In the genomic region with DNA sequence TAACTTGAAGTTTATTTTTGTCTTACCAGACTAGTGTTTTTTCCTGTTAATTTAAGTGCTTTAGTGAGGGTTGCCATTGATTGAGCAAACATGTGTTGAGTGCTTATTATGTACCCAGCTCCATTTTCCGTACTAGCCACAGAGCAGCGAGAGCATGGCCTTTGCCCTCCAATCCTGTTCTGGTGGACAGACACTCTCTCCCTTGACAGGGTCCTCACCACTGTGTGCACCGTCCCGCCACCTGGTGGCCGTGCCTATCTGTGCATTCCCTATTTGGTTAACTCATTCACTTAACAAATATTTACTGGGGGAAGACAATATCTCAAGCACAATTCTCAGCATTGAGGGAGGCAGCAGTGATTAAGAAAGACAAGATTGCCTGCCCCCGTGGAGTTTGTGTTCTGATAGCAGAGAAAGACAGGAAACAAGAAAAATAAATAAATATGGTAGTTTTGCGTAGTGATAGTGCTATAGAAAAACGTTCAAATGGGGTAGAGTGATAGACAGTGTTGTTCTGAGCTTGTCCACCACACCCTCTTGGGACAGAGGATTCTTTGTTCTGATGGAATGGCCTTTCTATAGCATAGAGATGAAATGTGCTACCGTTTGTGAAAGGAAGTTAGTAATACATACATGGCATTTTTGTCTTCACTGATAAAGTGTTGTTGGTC, we compare ENCODE assay signal across 9 cellular contexts. TPM values are rescaled to one million over a fixed set of nuclear protein-coding genes. Genes with fewer than 3 reads are reported as not detected.
DNase-seq lines count a peak whose midpoint lies in the region; ATAC-seq and TF ChIP-seq lines count a peak whose summit lies in the region.
"Had no signal": no experiment of that assay in that cellular context is flagged by ENCODE, and none has a peak within 500 bp of the region (broad histone marks: within the 10 kb centered on the region; RNA-seq: fewer than 3 reads in every experiment).

No MANE protein-coding gene starts in this region.

- peak; percentile 74 for TF ChIP-seq CTCF in Panc1 (IDR thresholded peaks at IDR 0.05)
- TF ChIP-seq CTCF in hepatocyte (IDR thresholded peaks at IDR 0.05; ENCODE audit: poor library complexity): peak; percentile 75

- H3K27ac ChIP-seq in Panc1 (ENCODE audit: low read length) (no peak overlapping the region), hepatocyte (no peak overlapping the region)

- WGBS in hepatocyte (ENCODE audit: low lambda C conversion rate, missing lambda C conversion rate): 26% methylated on average over 9 of the region's 9 CpGs

- ATAC-seq in HG02938 (IDR thresholded peaks at IDR 0.05; ENCODE audit: unreplicated experiment) (peak; percentile 47), Panc1 (no peak), GM18870 (IDR thresholded peaks at IDR 0.05; ENCODE audit: unreplicated experiment) (no peak)
- ATAC-seq in activated naive CD4-positive, alpha-beta T cell treated with anti-CD3 and anti-CD28 coated beads, Interleukin-2, amount 50 U/mL, for 72 hours: peak; percentile 52 to 53

- intact Hi-C loops in Panc1 (cut with micrococcal nuclease; ENCODE audit: unreplicated experiment): loop anchor here (10.0 kb wide), 1 partner anchor 375 kb away; no protein-coding TSS in a partner anchor

- in situ Hi-C loops in Panc1 (cut with HindIII; ENCODE audit: low pct_unique_long_range_greater_than_20kb, low sequenced_read_pairs): no loop called here

- no TSS peak for BruUV-seq in Panc1 (replicated peaks; lab: Mats Ljungman, UMichigan)

- H3K27me3 ChIP-seq in Panc1 (ENCODE audit: control insufficient read depth, insufficient read depth, low read length): no peaks in the 10 kb centered on the region
- no peaks in the 10 kb centered on the region for H3K27me3 ChIP-seq in hepatocyte

- no peak overlapping the region for H3K27ac Mint-ChIP-seq in activated naive CD4-positive, alpha-beta T cell treated with anti-CD3 and anti-CD28 coated beads, Interleukin-2, amount 50 U/mL, for 72 hours
- H3K27ac Mint-ChIP-seq: dendritic cell treated with granulocyte-macrophage colony-stimulating factor and Interleukin-4, amounts not matched to agents 40 ng/mL and 50 ng/mL, for 4 days had no signal

- POLR2A ChIA-PET in Panc1 (lab: Charles Lee): no interaction called here

- no peak overlapping the region for H3K4me3 ChIP-seq in Panc1 (ENCODE audit: low read depth in 2 of 2, low read length in 2 of 2)
- no peak overlapping the region for H3K4me3 ChIP-seq in hepatocyte

- H3K36me3 ChIP-seq in Panc1 (ENCODE audit: control insufficient read depth, insufficient read depth, low read length) (no peaks in the 10 kb centered on the region), hepatocyte (replicated peaks; ENCODE audit: insufficient read depth, low read depth) (no peaks in the 10 kb centered on the region)

- no peaks in the 10 kb centered on the region for H3K79me2 ChIP-seq in hepatocyte

- CTCF ChIA-PET in Panc1 (lab: Charles Lee): no interaction called here

- no peak overlapping the region for H3K4me2 ChIP-seq in hepatocyte

- H3K36me3 Mint-ChIP-seq in activated naive CD4-positive, alpha-beta T cell treated with anti-CD3 and anti-CD28 coated beads, Interleukin-2, amount 50 U/mL, for 72 hours: no peaks in the 10 kb centered on the region

- H3K9me2 ChIP-seq in hepatocyte (replicated peaks; ENCODE audit: insufficient read depth): no peaks in the 10 kb centered on the region

- no peaks in the 10 kb centered on the region for H3K9me3 Mint-ChIP-seq in activated naive CD4-positive, alpha-beta T cell treated with anti-CD3 and anti-CD28 coated beads, Interleukin-2, amount 50 U/mL, for 72 hours
- H3K9me3 Mint-ChIP-seq: dendritic cell treated with granulocyte-macrophage colony-stimulating factor and Interleukin-4, amounts not matched to agents 40 ng/mL and 50 ng/mL, for 4 days had no signal

- H3K9me3 ChIP-seq in Panc1 (ENCODE audit: control insufficient read depth, insufficient read depth, low read depth, low read length): no peaks in the 10 kb centered on the region
- no peaks in the 10 kb centered on the region for H3K9me3 ChIP-seq in hepatocyte (ENCODE audit: low read depth)

- no peaks in the 10 kb centered on the region for H4K20me1 ChIP-seq in hepatocyte (ENCODE audit: insufficient read depth, poor library complexity, severe bottlenecking)

- H3K4me1 ChIP-seq in Panc1 (ENCODE audit: control insufficient read depth, insufficient read depth, low read length): no peaks in the 10 kb centered on the region
- no peaks in the 10 kb centered on the region for H3K4me1 ChIP-seq in hepatocyte (ENCODE audit: insufficient read depth)

- no peak overlapping the region for H2AFZ ChIP-seq in hepatocyte

- DNase-seq in NCI-H524 (lab: John Stamatoyannopoulos, UW): peak; percentile 28 to 58
- no peak for DNase-seq in NCI-H524 treated with DMSO at 0.1 percent for 48 hours (lab: John Stamatoyannopoulos, UW)
- DNase-seq in Panc1 (ENCODE audit: low read depth, low spot score): no peak
- peak in 1 of 2 donors; percentile 60 for DNase-seq in activated naive CD4-positive, alpha-beta T cell treated with anti-CD3 and anti-CD28 coated beads, Interleukin-2, amount 50 U/mL, for 72 hours (ENCODE audit: low spot score in 2 of 2)
- DNase-seq in hepatocyte (ENCODE audit: low spot score): peak; percentile 76
- peak; percentile 50 for DNase-seq in stimulated activated CD4-positive, alpha-beta T cell treated with anti-CD3 and anti-CD28 coated beads, Interleukin-1b, Interleukin-23, amount 100 ng/mL, for 48 hours

RNA-seq across cellular contexts. Expression of gene CDH13, which starts 13.0 kb away (rescaled TPM):
- total RNA-seq in Panc1 (2021; ENCODE audit: unreplicated experiment) (not detected), hepatocyte (1.5 and 2.7 TPM in 2 replicates)
- polyA plus RNA-seq in Panc1 (2012; ENCODE audit: insufficient read length): not detected
- total RNA-seq in activated naive CD4-positive, alpha-beta T cell treated with anti-CD3 and anti-CD28 coated beads, Interleukin-2, amount 50 U/mL, for 72 hours: not detected
- 1.2 TPM in 2 replicates for polyA plus RNA-seq in hepatocyte

Comparison
In these comparisons a context has a peak if more than half of its experiments do, and no peak if none do; other contexts are left out.
1. DNase-seq: peak in NCI-H524 (2 of 2), hepatocyte (single experiment) and stimulated activated CD4-positive, alpha-beta T cell treated with anti-CD3 and anti-CD28 coated beads, Interleukin-1b, Interleukin-23, amount 100 ng/mL, for 48 hours (single experiment); none in NCI-H524 treated with DMSO at 0.1 percent for 48 hours (single experiment) and Panc1 (single experiment).
2. ATAC-seq: peak in HG02938 (single experiment) and activated naive CD4-positive, alpha-beta T cell treated with anti-CD3 and anti-CD28 coated beads, Interleukin-2, amount 50 U/mL, for 72 hours (2 of 2); none in Panc1 (single experiment) and GM18870 (single experiment).